Comparison of ENCODE assay signal across 19 cellular contexts in genomic region chr20:59628171-59628570, GRCh38. TPM values are rescaled to one million over a fixed set of nuclear protein-coding genes. Genes with fewer than 3 reads are reported as not detected.
DNase-seq lines count a peak whose midpoint lies in the region; ATAC-seq and TF ChIP-seq lines count a peak whose summit lies in the region.
"Had no signal": no experiment of that assay in that cellular context is flagged by ENCODE, and none has a peak within 500 bp of the region (broad histone marks: within the 10 kb centered on the region; RNA-seq: fewer than 3 reads in every experiment).

No MANE protein-coding gene starts in this region.

- no peak overlapping the region for H3K18ac ChIP-seq in mesenchymal stem cell (ENCODE audit: low read depth in 1 of 2, low read length in 2 of 2)

- no peak overlapping the region for H3K4ac ChIP-seq in mesenchymal stem cell (ENCODE audit: low read depth in 1 of 2, low read length in 2 of 2)

- H3K79me1 ChIP-seq in mesenchymal stem cell (replicated peaks; ENCODE audit: low read length, poor library complexity, severe bottlenecking): no peaks in the 10 kb centered on the region

- H3K9ac ChIP-seq in mesenchymal stem cell (ENCODE audit: low read length): no peak overlapping the region

- intact Hi-C loops in dorsolateral prefrontal cortex (cut with DNase I): loop anchor here (1.0 to 2.0 kb wide), 3 partner anchors 17 to 25 kb away; no protein-coding TSS in a partner anchor
- intact Hi-C loops in esophagus squamous epithelium (cut with DNase I): no loop called here

- ATAC-seq in HG02870 (IDR thresholded peaks at IDR 0.05; ENCODE audit: unreplicated experiment): no peak
- ATAC-seq: GM12878, HepG2, Panc1 had no signal

- H3K27ac ChIP-seq in dorsolateral prefrontal cortex (peak overlapping the region; percentile 90 to 100 (median 98)), mesenchymal stem cell (ENCODE audit: low read length, poor library complexity, severe bottlenecking) (no peak overlapping the region), esophagus squamous epithelium (no peak overlapping the region)

- H3K36me3 ChIP-seq in mesenchymal stem cell (ENCODE audit: control insufficient read depth in 1 of 2, insufficient read depth in 2 of 2, low read depth in 1 of 2, low read length in 2 of 2) (peaks cover 0 to 3% of the 10 kb centered on the region in 2 experiments), esophagus squamous epithelium (no peaks in the 10 kb centered on the region)

- no peak overlapping the region for H2AK5ac ChIP-seq in mesenchymal stem cell (ENCODE audit: low read length, severe bottlenecking)

- no peak overlapping the region for H3K4me2 ChIP-seq in mesenchymal stem cell (ENCODE audit: low read length, poor library complexity, severe bottlenecking)

- H3K9me3 ChIP-seq in mesenchymal stem cell (ENCODE audit: control insufficient read depth, low read length) (no peaks in the 10 kb centered on the region), esophagus squamous epithelium (no peaks in the 10 kb centered on the region)

- no peak overlapping the region for H3K23ac ChIP-seq in mesenchymal stem cell (ENCODE audit: low read length in 2 of 2)

- WGBS in mesenchymal stem cell: 66% methylated on average over 15 of the region's 15 CpGs
- 70 to 76% methylated on average over 6 to 13 of the region's 15 CpGs for WGBS in esophagus squamous epithelium, 2 donors

- H4K8ac ChIP-seq in mesenchymal stem cell (ENCODE audit: low read length): no peak overlapping the region

- H3K4me3 ChIP-seq in dorsolateral prefrontal cortex (peak overlapping the region in 53 of 59 donors; percentile 11 to 69 (median 43)), mesenchymal stem cell (ENCODE audit: insufficient read depth in 1 of 2, low read depth in 1 of 2, low read length in 2 of 2) (peak overlapping the region in 1 of 2 experiments; percentile 21), esophagus squamous epithelium (no peak overlapping the region)
- H3K4me3 ChIP-seq: GM12878 had no signal

- peak in 50 of 56 donors; percentile 16 to 71 (median 42) for TF ChIP-seq CTCF in dorsolateral prefrontal cortex (IDR thresholded peaks at IDR 0.05 in 54 of 56, conservative IDR thresholded peaks at IDR 0.05 in 2 of 56; ENCODE audit: low read depth in 1 of 56, partially characterized antibody in 56 of 56)
- no peak for TF ChIP-seq CTCF in esophagus squamous epithelium (IDR thresholded peaks at IDR 0.05)

- no peak overlapping the region for H2AFZ ChIP-seq in mesenchymal stem cell (ENCODE audit: low read depth, low read length)

- peaks cover 1% of the 10 kb centered on the region for H3K4me1 ChIP-seq in mesenchymal stem cell (ENCODE audit: control insufficient read depth, insufficient read depth, low read depth, low read length)
- no peaks in the 10 kb centered on the region for H3K4me1 ChIP-seq in esophagus squamous epithelium

- peak in 13 of 14 donors; percentile 53 to 96 (median 89) for DNase-seq in C1 segment of cervical spinal cord (lab: John Stamatoyannopoulos, UW)
- peak; percentile 43 to 97 (median 94) for DNase-seq in dorsolateral prefrontal cortex
- no peak for DNase-seq in mesenchymal stem cell
- DNase-seq in putamen (ENCODE audit: low spot score): peak; percentile 97
- no peak for DNase-seq in central memory CD4-positive, alpha-beta T cell
- no peak for DNase-seq in activated CD8-positive, alpha-beta memory T cell treated with anti-CD3 and anti-CD28 coated beads, Interleukin-2, amount 50 U/mL, for 4 hours
- DNase-seq in esophagus squamous epithelium (lab: John Stamatoyannopoulos, UW): no peak
- DNase-seq: AML-193; CD4-positive, alpha-beta memory T cell; DMS79; HFFc6; NCI-H1417; NCI-H2029 treated with DMSO at 0.1 percent for 48 hours; NCI-H510A treated with DMSO at 0.1 percent for 48 hours had no signal

- H2BK120ac ChIP-seq in mesenchymal stem cell (ENCODE audit: low read depth, low read length): no peak overlapping the region

- no peak overlapping the region for H2BK12ac ChIP-seq in mesenchymal stem cell (ENCODE audit: low read length in 2 of 2)

- no peak overlapping the region for H2BK15ac ChIP-seq in mesenchymal stem cell (ENCODE audit: low read depth, poor library complexity, severe bottlenecking)

- H3K14ac ChIP-seq in mesenchymal stem cell (ENCODE audit: low read length in 2 of 2): no peak overlapping the region

- no peak overlapping the region for H2BK5ac ChIP-seq in mesenchymal stem cell (ENCODE audit: low read depth, low read length, poor library complexity, severe bottlenecking)

- H4K91ac ChIP-seq in mesenchymal stem cell (ENCODE audit: low read length): peak overlapping the region; percentile 9

- H3K27me3 ChIP-seq in dorsolateral prefrontal cortex: no peaks in the 10 kb centered on the region
- H3K27me3 ChIP-seq in mesenchymal stem cell (ENCODE audit: control insufficient read depth in 1 of 2, insufficient read depth in 1 of 2, low read length in 2 of 2): peaks cover 0 to 25% of the 10 kb centered on the region in 2 experiments
- peaks cover 0 to 35% (median 0%) of the 10 kb centered on the region in 4 donors for H3K27me3 ChIP-seq in esophagus squamous epithelium

- TF ChIP-seq POLR2A in esophagus squamous epithelium (IDR thresholded peaks at IDR 0.05): no peak

RNA-seq across cellular contexts. Expression of gene PHACTR3, which starts 23.8 kb away (rescaled TPM):
- total RNA-seq in dorsolateral prefrontal cortex (100 to 1,000 TPM in 74 of 120 experiments, 10 to 100 TPM in 46; 79.3 to 168 (median 106) TPM), esophagus squamous epithelium (1 to 10 TPM in 1 of 4 donors, under 1 TPM in 3; 0.13 to 2.5 (median 0.32) TPM)
- polyA plus RNA-seq in mesenchymal stem cell (2013, experiment 1 of 2): not detected
- not detected for polyA plus RNA-seq in mesenchymal stem cell (2013, experiment 2 of 2)
- total RNA-seq: CD4-positive, alpha-beta memory T cell; G401; HepG2; HFFc6 had no signal
- polyA plus RNA-seq: CD4-positive, alpha-beta memory T cell; HepG2 had no signal

Comparison
In these comparisons a context has a peak if more than half of its experiments do, and no peak if none do; other contexts are left out.
1. DNase-seq: peak in C1 segment of cervical spinal cord (13 of 14), dorsolateral prefrontal cortex (10 of 10) and putamen (single experiment); none in mesenchymal stem cell (single experiment), central memory CD4-positive, alpha-beta T cell (single experiment), activated CD8-positive, alpha-beta memory T cell treated with anti-CD3 and anti-CD28 coated beads, Interleukin-2, amount 50 U/mL, for 4 hours (single experiment) and esophagus squamous epithelium (single experiment).
2. H3K27ac ChIP-seq: peak in dorsolateral prefrontal cortex (59 of 59); none in mesenchymal stem cell (single experiment) and esophagus squamous epithelium (0 of 4).
3. H3K4me3 ChIP-seq: peak in dorsolateral prefrontal cortex (53 of 59); none in esophagus squamous epithelium (0 of 4).
4. CTCF ChIP-seq: peak in dorsolateral prefrontal cortex (50 of 56); none in esophagus squamous epithelium (0 of 6).
5. RNA of gene PHACTR3, which starts 23.8 kb away (total RNA-seq): 79.3 to 168 TPM in dorsolateral prefrontal cortex; 0.13 to 2.5 TPM in esophagus squamous epithelium; every median in the first group is over 10 times any median in the second.